Comparison of ENCODE assay signal across 2 cellular contexts in genomic region chr6:105013459-105013858, GRCh38.
A peak's percentile ranks its signal among the peaks of the same experiment; 100 is the strongest.
TF ChIP-seq lines count a peak whose summit lies in the region.

No MANE protein-coding gene starts in this region.

TF ChIP-seq in WTC11, 78 proteins besides CTCF, POLR2A, EP300 and RAD21:
- peak; percentile 87 for TF ChIP-seq ZNF121 (CRISPR knock-in tag; IDR thresholded peaks at IDR 0.05)
TF ChIP-seq in WTC11: peak in this region for 1; not testable (repeated sequence) for 77.

TF ChIP-seq in K562, 482 proteins besides CTCF, POLR2A, EP300 and RAD21:
- peak; percentile 13 for TF ChIP-seq RBM25 (IDR thresholded peaks at IDR 0.05; ENCODE audit: low read depth, low read length, severe bottlenecking)
- TF ChIP-seq ZNF121 (CRISPR knock-in tag; conservative IDR thresholded peaks at IDR 0.05) = peak; percentile 86
